In the genomic region with DNA sequence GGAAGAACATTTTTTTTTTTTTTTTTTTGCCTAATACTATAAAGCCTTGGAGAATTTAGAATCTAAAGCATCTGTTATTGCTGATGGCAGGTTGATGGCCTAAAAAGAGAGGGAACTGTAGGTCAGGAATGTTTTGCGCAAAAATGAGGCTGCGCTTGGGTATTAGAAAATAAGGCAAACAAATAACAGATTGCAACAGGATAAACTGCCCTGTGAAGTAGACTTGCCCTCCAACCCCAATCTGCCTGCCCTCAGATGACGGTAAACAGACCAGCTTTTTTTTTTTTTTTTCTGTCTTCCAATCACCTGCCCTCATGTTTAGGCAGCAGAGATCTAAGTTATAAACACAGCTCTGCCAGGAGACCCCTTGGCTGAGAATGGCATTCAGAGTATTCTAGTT, we compare ENCODE assay signal across 1 cellular context.
TF ChIP-seq lines count a peak whose summit lies in the region.

No MANE protein-coding gene starts in this region.

TF ChIP-seq in HepG2, 621 proteins besides CTCF, POLR2A, EP300 and RAD21 (continued from another document and continues in another):
- TF ChIP-seq, protein P1, sequence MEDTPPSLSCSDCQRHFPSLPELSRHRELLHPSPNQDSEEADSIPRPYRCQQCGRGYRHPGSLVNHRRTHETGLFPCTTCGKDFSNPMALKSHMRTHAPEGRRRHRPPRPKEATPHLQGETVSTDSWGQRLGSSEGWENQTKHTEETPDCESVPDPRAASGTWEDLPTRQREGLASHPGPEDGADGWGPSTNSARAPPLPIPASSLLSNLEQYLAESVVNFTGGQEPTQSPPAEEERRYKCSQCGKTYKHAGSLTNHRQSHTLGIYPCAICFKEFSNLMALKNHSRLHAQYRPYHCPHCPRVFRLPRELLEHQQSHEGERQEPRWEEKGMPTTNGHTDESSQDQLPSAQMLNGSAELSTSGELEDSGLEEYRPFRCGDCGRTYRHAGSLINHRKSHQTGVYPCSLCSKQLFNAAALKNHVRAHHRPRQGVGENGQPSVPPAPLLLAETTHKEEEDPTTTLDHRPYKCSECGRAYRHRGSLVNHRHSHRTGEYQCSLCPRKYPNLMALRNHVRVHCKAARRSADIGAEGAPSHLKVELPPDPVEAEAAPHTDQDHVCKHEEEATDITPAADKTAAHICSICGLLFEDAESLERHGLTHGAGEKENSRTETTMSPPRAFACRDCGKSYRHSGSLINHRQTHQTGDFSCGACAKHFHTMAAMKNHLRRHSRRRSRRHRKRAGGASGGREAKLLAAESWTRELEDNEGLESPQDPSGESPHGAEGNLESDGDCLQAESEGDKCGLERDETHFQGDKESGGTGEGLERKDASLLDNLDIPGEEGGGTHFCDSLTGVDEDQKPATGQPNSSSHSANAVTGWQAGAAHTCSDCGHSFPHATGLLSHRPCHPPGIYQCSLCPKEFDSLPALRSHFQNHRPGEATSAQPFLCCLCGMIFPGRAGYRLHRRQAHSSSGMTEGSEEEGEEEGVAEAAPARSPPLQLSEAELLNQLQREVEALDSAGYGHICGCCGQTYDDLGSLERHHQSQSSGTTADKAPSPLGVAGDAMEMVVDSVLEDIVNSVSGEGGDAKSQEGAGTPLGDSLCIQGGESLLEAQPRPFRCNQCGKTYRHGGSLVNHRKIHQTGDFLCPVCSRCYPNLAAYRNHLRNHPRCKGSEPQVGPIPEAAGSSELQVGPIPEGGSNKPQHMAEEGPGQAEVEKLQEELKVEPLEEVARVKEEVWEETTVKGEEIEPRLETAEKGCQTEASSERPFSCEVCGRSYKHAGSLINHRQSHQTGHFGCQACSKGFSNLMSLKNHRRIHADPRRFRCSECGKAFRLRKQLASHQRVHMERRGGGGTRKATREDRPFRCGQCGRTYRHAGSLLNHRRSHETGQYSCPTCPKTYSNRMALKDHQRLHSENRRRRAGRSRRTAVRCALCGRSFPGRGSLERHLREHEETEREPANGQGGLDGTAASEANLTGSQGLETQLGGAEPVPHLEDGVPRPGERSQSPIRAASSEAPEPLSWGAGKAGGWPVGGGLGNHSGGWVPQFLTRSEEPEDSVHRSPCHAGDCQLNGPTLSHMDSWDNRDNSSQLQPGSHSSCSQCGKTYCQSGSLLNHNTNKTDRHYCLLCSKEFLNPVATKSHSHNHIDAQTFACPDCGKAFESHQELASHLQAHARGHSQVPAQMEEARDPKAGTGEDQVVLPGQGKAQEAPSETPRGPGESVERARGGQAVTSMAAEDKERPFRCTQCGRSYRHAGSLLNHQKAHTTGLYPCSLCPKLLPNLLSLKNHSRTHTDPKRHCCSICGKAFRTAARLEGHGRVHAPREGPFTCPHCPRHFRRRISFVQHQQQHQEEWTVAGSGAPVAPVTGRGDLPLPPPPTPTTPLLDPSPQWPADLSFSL (CRISPR knock-in tag; IDR thresholded peaks at IDR 0.05), result no peak
- TF ChIP-seq SMAD1 (CRISPR knock-in tag; IDR thresholded peaks at IDR 0.05; ENCODE audit: borderline replicate concordance, low read depth) (no peak), ZKSCAN5 (CRISPR knock-in tag; IDR thresholded peaks at IDR 0.05) (no peak), ZIK1 (CRISPR knock-in tag; IDR thresholded peaks at IDR 0.05; ENCODE audit: borderline replicate concordance, low read depth) (no peak), HMGA1 (CRISPR knock-in tag; conservative IDR thresholded peaks at IDR 0.05) (no peak), ZNF879 (CRISPR knock-in tag; IDR thresholded peaks at IDR 0.05) (no peak), TAF15 (IDR thresholded peaks at IDR 0.05; ENCODE audit: low read depth, low read length, poor library complexity, severe bottlenecking) (no peak), JUNB (CRISPR knock-in tag; IDR thresholded peaks at IDR 0.05; ENCODE audit: borderline replicate concordance) (no peak), ZNF780A (CRISPR knock-in tag; IDR thresholded peaks at IDR 0.05) (no peak; the same call in 1 of the 2 replicates), ZNF124 (CRISPR knock-in tag; IDR thresholded peaks at IDR 0.05) (no peak; the same call in 1 of the 2 replicates), PHF21A (CRISPR knock-in tag; IDR thresholded peaks at IDR 0.05) (peak; percentile 92), FOSL2 (CRISPR knock-in tag; IDR thresholded peaks at IDR 0.05) (peak; percentile 61), ZNF510 (CRISPR knock-in tag; IDR thresholded peaks at IDR 0.05; ENCODE audit: low read depth) (no peak), MTF1 (CRISPR knock-in tag; IDR thresholded peaks at IDR 0.05) (no peak), IRX3 (CRISPR knock-in tag; IDR thresholded peaks at IDR 0.05; ENCODE audit: borderline replicate concordance, low read depth) (no peak), DNMT1 (CRISPR knock-in tag; IDR thresholded peaks at IDR 0.05) (no peak), KLF11 (CRISPR knock-in tag; IDR thresholded peaks at IDR 0.05) (no peak), FOXJ3 (CRISPR knock-in tag; IDR thresholded peaks at IDR 0.05; ENCODE audit: borderline replicate concordance) (peak; percentile 97), YY1 (IDR thresholded peaks at IDR 0.05; ENCODE audit: insufficient read depth, insufficient replicate concordance, low read depth, low read length) (peak; percentile 22), AHR (CRISPR knock-in tag; IDR thresholded peaks at IDR 0.05) (no peak), GABPB1 (CRISPR knock-in tag; IDR thresholded peaks at IDR 0.05) (no peak; the same call in 1 of the 2 replicates), ZBTB20 (CRISPR knock-in tag; IDR thresholded peaks at IDR 0.05; ENCODE audit: borderline replicate concordance, low read depth) (peak; percentile 76; the same call in 1 of the 2 replicates), ZNF260 (CRISPR knock-in tag; IDR thresholded peaks at IDR 0.05; ENCODE audit: borderline replicate concordance, low read depth) (no peak)
- TF ChIP-seq, protein P2, sequence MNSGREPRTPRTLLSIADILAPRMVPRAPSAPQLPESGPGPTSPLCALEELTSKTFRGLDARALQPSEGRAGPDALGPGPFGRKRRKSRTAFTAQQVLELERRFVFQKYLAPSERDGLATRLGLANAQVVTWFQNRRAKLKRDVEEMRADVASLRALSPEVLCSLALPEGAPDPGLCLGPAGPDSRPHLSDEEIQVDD (CRISPR knock-in tag; IDR thresholded peaks at IDR 0.05; ENCODE audit: borderline replicate concordance), result no peak
- TF ChIP-seq, protein P3, sequence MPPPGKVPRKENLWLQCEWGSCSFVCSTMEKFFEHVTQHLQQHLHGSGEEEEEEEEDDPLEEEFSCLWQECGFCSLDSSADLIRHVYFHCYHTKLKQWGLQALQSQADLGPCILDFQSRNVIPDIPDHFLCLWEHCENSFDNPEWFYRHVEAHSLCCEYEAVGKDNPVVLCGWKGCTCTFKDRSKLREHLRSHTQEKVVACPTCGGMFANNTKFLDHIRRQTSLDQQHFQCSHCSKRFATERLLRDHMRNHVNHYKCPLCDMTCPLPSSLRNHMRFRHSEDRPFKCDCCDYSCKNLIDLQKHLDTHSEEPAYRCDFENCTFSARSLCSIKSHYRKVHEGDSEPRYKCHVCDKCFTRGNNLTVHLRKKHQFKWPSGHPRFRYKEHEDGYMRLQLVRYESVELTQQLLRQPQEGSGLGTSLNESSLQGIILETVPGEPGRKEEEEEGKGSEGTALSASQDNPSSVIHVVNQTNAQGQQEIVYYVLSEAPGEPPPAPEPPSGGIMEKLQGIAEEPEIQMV (CRISPR knock-in tag; IDR thresholded peaks at IDR 0.05; ENCODE audit: low read depth), result 0 out of 2 replicates have a peak, but pooled peaks have one; percentile 68
- TF ChIP-seq, protein P4, sequence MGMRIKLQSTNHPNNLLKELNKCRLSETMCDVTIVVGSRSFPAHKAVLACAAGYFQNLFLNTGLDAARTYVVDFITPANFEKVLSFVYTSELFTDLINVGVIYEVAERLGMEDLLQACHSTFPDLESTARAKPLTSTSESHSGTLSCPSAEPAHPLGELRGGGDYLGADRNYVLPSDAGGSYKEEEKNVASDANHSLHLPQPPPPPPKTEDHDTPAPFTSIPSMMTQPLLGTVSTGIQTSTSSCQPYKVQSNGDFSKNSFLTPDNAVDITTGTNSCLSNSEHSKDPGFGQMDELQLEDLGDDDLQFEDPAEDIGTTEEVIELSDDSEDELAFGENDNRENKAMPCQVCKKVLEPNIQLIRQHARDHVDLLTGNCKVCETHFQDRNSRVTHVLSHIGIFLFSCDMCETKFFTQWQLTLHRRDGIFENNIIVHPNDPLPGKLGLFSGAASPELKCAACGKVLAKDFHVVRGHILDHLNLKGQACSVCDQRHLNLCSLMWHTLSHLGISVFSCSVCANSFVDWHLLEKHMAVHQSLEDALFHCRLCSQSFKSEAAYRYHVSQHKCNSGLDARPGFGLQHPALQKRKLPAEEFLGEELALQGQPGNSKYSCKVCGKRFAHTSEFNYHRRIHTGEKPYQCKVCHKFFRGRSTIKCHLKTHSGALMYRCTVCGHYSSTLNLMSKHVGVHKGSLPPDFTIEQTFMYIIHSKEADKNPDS (CRISPR knock-in tag; IDR thresholded peaks at IDR 0.05), result no peak
- TF ChIP-seq, protein P5, sequence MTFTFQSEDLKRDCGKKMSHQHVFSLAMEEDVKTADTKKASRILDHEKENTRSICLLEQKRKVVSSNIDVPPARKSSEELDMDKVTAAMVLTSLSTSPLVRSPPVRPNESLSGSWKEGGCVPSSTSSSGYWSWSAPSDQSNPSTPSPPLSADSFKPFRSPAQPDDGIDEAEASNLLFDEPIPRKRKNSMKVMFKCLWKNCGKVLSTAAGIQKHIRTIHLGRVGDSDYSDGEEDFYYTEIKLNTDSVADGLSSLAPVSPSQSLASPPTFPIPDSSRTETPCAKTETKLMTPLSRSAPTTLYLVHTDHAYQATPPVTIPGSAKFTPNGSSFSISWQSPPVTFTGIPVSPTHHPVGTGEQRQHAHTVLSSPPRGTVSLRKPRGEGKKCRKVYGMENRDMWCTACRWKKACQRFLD (CRISPR knock-in tag; IDR thresholded peaks at IDR 0.05; ENCODE audit: borderline replicate concordance), result no peak
- TF ChIP-seq, protein P6, sequence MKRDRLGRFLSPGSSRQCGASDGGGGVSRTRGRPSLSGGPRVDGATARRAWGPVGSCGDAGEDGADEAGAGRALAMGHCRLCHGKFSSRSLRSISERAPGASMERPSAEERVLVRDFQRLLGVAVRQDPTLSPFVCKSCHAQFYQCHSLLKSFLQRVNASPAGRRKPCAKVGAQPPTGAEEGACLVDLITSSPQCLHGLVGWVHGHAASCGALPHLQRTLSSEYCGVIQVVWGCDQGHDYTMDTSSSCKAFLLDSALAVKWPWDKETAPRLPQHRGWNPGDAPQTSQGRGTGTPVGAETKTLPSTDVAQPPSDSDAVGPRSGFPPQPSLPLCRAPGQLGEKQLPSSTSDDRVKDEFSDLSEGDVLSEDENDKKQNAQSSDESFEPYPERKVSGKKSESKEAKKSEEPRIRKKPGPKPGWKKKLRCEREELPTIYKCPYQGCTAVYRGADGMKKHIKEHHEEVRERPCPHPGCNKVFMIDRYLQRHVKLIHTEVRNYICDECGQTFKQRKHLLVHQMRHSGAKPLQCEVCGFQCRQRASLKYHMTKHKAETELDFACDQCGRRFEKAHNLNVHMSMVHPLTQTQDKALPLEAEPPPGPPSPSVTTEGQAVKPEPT (CRISPR knock-in tag; IDR thresholded peaks at IDR 0.05; ENCODE audit: low read depth), result peak; percentile 54; the same call in 1 of the 2 replicates
- TF ChIP-seq, protein P7, sequence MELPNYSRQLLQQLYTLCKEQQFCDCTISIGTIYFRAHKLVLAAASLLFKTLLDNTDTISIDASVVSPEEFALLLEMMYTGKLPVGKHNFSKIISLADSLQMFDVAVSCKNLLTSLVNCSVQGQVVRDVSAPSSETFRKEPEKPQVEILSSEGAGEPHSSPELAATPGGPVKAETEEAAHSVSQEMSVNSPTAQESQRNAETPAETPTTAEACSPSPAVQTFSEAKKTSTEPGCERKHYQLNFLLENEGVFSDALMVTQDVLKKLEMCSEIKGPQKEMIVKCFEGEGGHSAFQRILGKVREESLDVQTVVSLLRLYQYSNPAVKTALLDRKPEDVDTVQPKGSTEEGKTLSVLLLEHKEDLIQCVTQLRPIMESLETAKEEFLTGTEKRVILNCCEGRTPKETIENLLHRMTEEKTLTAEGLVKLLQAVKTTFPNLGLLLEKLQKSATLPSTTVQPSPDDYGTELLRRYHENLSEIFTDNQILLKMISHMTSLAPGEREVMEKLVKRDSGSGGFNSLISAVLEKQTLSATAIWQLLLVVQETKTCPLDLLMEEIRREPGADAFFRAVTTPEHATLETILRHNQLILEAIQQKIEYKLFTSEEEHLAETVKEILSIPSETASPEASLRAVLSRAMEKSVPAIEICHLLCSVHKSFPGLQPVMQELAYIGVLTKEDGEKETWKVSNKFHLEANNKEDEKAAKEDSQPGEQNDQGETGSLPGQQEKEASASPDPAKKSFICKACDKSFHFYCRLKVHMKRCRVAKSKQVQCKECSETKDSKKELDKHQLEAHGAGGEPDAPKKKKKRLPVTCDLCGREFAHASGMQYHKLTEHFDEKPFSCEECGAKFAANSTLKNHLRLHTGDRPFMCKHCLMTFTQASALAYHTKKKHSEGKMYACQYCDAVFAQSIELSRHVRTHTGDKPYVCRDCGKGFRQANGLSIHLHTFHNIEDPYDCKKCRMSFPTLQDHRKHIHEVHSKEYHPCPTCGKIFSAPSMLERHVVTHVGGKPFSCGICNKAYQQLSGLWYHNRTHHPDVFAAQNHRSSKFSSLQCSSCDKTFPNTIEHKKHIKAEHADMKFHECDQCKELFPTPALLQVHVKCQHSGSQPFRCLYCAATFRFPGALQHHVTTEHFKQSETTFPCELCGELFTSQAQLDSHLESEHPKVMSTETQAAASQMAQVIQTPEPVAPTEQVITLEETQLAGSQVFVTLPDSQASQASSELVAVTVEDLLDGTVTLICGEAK (IDR thresholded peaks at IDR 0.05), result no peak
- TF ChIP-seq, protein P7 (CRISPR knock-in tag; IDR thresholded peaks at IDR 0.05), result no peak; the same call in 1 of the 2 replicates
- TF ChIP-seq, protein P8, sequence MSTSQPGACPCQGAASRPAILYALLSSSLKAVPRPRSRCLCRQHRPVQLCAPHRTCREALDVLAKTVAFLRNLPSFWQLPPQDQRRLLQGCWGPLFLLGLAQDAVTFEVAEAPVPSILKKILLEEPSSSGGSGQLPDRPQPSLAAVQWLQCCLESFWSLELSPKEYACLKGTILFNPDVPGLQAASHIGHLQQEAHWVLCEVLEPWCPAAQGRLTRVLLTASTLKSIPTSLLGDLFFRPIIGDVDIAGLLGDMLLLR (CRISPR knock-in tag; IDR thresholded peaks at IDR 0.05), result no peak
